In the genomic region with DNA sequence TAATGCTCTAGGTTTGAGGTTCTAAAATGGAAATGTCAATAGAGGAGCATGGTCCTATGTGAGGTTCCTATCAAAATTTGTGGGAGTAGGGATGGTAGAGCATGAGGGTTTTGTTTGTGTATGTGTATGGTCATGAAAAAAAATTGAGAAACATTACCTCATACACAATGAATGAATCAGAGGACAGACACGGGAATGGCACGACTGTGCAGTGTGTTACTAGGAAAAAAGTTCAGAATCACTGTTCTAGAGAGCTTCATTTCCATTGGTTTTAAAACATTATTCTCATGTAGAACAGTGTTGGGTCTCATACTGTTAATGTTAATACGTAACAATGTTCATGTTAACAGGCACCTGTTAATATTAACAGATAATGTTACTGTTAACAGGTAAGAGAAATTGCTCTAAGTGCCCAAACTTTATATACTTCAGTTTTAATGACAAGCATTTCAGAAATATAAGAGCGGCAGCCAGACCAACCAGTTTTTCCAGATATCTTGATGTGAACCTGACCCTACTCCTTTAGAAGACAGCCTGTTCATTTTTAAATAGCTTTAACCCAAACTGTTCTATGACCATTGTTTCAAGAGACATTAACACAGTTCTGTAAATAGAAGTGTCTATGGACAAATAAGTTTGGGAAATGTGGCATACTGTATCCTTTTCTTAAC, we compare ENCODE assay signal across 15 cellular contexts. TPM values are rescaled to one million over a fixed set of nuclear protein-coding genes. Genes with fewer than 3 reads are reported as not detected.
DNase-seq lines count a peak whose midpoint lies in the region; ATAC-seq and TF ChIP-seq lines count a peak whose summit lies in the region.
"Had no signal": no experiment of that assay in that cellular context is flagged by ENCODE, and none has a peak within 500 bp of the region (broad histone marks: within the 10 kb centered on the region; RNA-seq: fewer than 3 reads in every experiment).

No MANE protein-coding gene starts in this region.

- H3K27ac ChIP-seq in body of pancreas (peak overlapping the region; percentile 56 to 71 (median 68)), lower lobe of right lung (no peak overlapping the region), transverse colon (peak overlapping the region in 3 of 4 donors; percentile 24 to 49 (median 43))

- in situ Hi-C loops in transverse colon (cut with MboI; ENCODE audit: low pct_ligation_motif_present in 1 of 4, low pct_unique_long_range_greater_than_20kb in 1 of 4, low sequenced_read_pairs in 3 of 4) = no loop called here

- H3K27me3 ChIP-seq in body of pancreas (no peaks in the 10 kb centered on the region), lower lobe of right lung (ENCODE audit: low read depth) (no peaks in the 10 kb centered on the region), transverse colon (no peaks in the 10 kb centered on the region)

- no peak for TF ChIP-seq EP300 in transverse colon (IDR thresholded peaks at IDR 0.05; ENCODE audit: low read depth)

- no peak for TF ChIP-seq POLR2A in body of pancreas (IDR thresholded peaks at IDR 0.05)
- TF ChIP-seq POLR2A in transverse colon (IDR thresholded peaks at IDR 0.05) = no peak

- 19% methylated on average over 4 of the region's 4 CpGs for WGBS in body of pancreas, 2 donors
- WGBS in transverse colon (ENCODE audit: low coverage in 1 of 2), 2 donors = 46 to 51% methylated on average over 4 of the region's 4 CpGs

- H3K36me3 ChIP-seq in body of pancreas (replicated peaks in 1 of 2; ENCODE audit: insufficient read depth in 1 of 2, low read depth in 2 of 2) (no peaks in the 10 kb centered on the region), lower lobe of right lung (peaks cover 20% of the 10 kb centered on the region), transverse colon (no peaks in the 10 kb centered on the region)

- H3K4me3 ChIP-seq in body of pancreas (no peak overlapping the region), lower lobe of right lung (no peak overlapping the region), transverse colon (no peak overlapping the region)

- peaks cover 28% of the 10 kb centered on the region for H3K4me1 ChIP-seq in body of pancreas
- no peaks in the 10 kb centered on the region for H3K4me1 ChIP-seq in lower lobe of right lung
- H3K4me1 ChIP-seq in transverse colon = peaks cover 0 to 15% (median 7%) of the 10 kb centered on the region in 4 donors

- peak; percentile 89 for ATAC-seq in body of pancreas
- ATAC-seq in lower lobe of right lung = peak; percentile 73 to 77
- ATAC-seq in HG02885 (IDR thresholded peaks at IDR 0.05; ENCODE audit: poor library complexity, unreplicated experiment) = no peak
- ATAC-seq: activated T-cell treated with anti-CD3 and anti-CD28 coated beads, Interleukin-2, amount 50 U/mL, for 4 hours had no signal

- H3K9me3 ChIP-seq in body of pancreas (no peaks in the 10 kb centered on the region), lower lobe of right lung (no peaks in the 10 kb centered on the region), transverse colon (no peaks in the 10 kb centered on the region)

- DNase-seq in NCI-H2029 treated with DMSO at 0.1 percent for 48 hours (lab: John Stamatoyannopoulos, UW) = peak; percentile 6
- DNase-seq in NCI-H2029 (lab: John Stamatoyannopoulos, UW) = no peak
- DNase-seq in body of pancreas = peak; percentile 54 to 74 (median 68)
- DNase-seq in lower lobe of right lung = no peak
- peak; percentile 57 for DNase-seq in transverse colon
- no peak for DNase-seq in middle frontal gyrus (ENCODE audit: extremely low spot score, low spot score)
- no peak for DNase-seq in islet precursor cell
- DNase-seq: activated CD4-positive, alpha-beta T cell treated with anti-CD3 and anti-CD28 coated beads, Interleukin-2, amount 50 U/mL, for 1 hour; activated T-cell treated with anti-CD3 and anti-CD28 coated beads, Interleukin-2, amount 50 U/mL, for 4 hours; CD4-positive, CD25-positive, alpha-beta regulatory T cell; naive B cell; NCI-H1930; SIG-M5 had no signal

- intact Hi-C loops in body of pancreas (cut with DNase I) = no loop called here
- intact Hi-C loops in lower lobe of right lung (cut with DNase I) = no loop called here
- intact Hi-C loops in transverse colon (cut with DNase I; ENCODE audit: low total_unique reads) = no loop called here

- TF ChIP-seq CTCF in body of pancreas (IDR thresholded peaks at IDR 0.05) (no peak), lower lobe of right lung (IDR thresholded peaks at IDR 0.05) (no peak), transverse colon (IDR thresholded peaks at IDR 0.05) (no peak)

RNA-seq across cellular contexts. Expression of gene SLC15A2, which starts 48.0 kb away (rescaled TPM):
- total RNA-seq in body of pancreas (1 to 10 TPM; 2.3 TPM), lower lobe of right lung (63.6 TPM), transverse colon (1 to 10 TPM; 1.1 to 5.6 (median 2.7) TPM)
- total RNA-seq: A172 had no signal

Comparison
In these comparisons a context has a peak if more than half of its experiments do, and no peak if none do; other contexts are left out.
1. DNase-seq: peak in NCI-H2029 treated with DMSO at 0.1 percent for 48 hours (single experiment), body of pancreas (4 of 4) and transverse colon (single experiment); none in NCI-H2029 (single experiment), lower lobe of right lung (single experiment), middle frontal gyrus (single experiment) and islet precursor cell (single experiment).